ENCODE assay signal across 18 cellular contexts in genomic region chr17:62611767-62612166, GRCh38. TPM values are rescaled to one million over a fixed set of nuclear protein-coding genes. Genes with fewer than 3 reads are reported as not detected.
A peak's percentile ranks its signal among the peaks of the same experiment; 100 is the strongest.
DNase-seq lines count a peak whose midpoint lies in the region; ATAC-seq, FAIRE-seq and TF ChIP-seq lines count a peak whose summit lies in the region.
"Had no signal": no experiment of that assay in that cellular context is flagged by ENCODE, and none has a peak within 500 bp of the region (broad histone marks: within the 10 kb centered on the region; RNA-seq: fewer than 3 reads in every experiment).

No MANE protein-coding gene starts in this region.

- no peak overlapping the region for H2AFZ ChIP-seq in GM23248
- no peak overlapping the region for H2AFZ ChIP-seq in smooth muscle cell (ENCODE audit: low read depth)

- H3K4me3 Mint-ChIP-seq in activated CD4-positive, alpha-beta T cell treated with anti-CD3 and anti-CD28 coated beads for 36 hours = no peak overlapping the region

- FAIRE-seq in RCC 7860 (lab: Jason Lieb, UNC) = no peak
- FAIRE-seq: frontal cortex had no signal

- in situ Hi-C loops in GM23248 (cut with MboI) = no loop called here

- H3K9me3 ChIP-seq in GM23248 (ENCODE audit: low read depth) = no peaks in the 10 kb centered on the region
- H3K9me3 ChIP-seq in smooth muscle cell (replicated peaks; ENCODE audit: low read depth) = no peaks in the 10 kb centered on the region
- H3K9me3 ChIP-seq in testis = no peaks in the 10 kb centered on the region
- no peaks in the 10 kb centered on the region for H3K9me3 ChIP-seq in MG63
- H3K9me3 ChIP-seq: tibial nerve had no signal

- peak; percentile 39 for ATAC-seq in activated CD4-positive, alpha-beta T cell treated with anti-CD3 and anti-CD28 coated beads for 36 hours

- peaks cover 41% of the 10 kb centered on the region for H3K36me3 Mint-ChIP-seq in activated CD4-positive, alpha-beta T cell treated with anti-CD3 and anti-CD28 coated beads for 36 hours (ENCODE audit: low read depth)

- H3F3A ChIP-seq in GM23248 (ENCODE audit: insufficient read depth) = peaks cover 34% of the 10 kb centered on the region
- peaks cover 8% of the 10 kb centered on the region for H3F3A ChIP-seq in smooth muscle cell (ENCODE audit: low read depth)

- no peaks in the 10 kb centered on the region for H4K20me1 ChIP-seq in GM23248 (ENCODE audit: insufficient read depth)
- H4K20me1 ChIP-seq in smooth muscle cell (ENCODE audit: low read depth) = no peaks in the 10 kb centered on the region

- H3K36me3 ChIP-seq in GM23248 (ENCODE audit: low read depth) (peaks cover 56% of the 10 kb centered on the region), smooth muscle cell (ENCODE audit: low read depth) (peaks cover 5% of the 10 kb centered on the region), testis (ENCODE audit: low read depth, missing control alignments) (no peaks in the 10 kb centered on the region), MG63 (peaks cover 77% of the 10 kb centered on the region)

- POLR2A ChIA-PET in activated CD4-positive, alpha-beta T cell treated with anti-CD3 and anti-CD28 coated beads for 36 hours (lab: Charles Lee) = no interaction called here

- 0 out of 2 replicates have a peak overlapping the region, but pooled peaks have one; percentile 92 for H3K27ac ChIP-seq in GM23248
- peak overlapping the region; percentile 89 for H3K27ac ChIP-seq in smooth muscle cell (ENCODE audit: low read depth)
- H3K27ac ChIP-seq in testis = no peak overlapping the region
- H3K27ac ChIP-seq: VCaP had no signal

- H3K79me2 ChIP-seq in GM23248 (ENCODE audit: insufficient read depth) (peaks cover 16% of the 10 kb centered on the region; the same call in 1 of the 2 replicates), smooth muscle cell (ENCODE audit: low read depth) (no peaks in the 10 kb centered on the region)

- CTCF ChIA-PET in activated CD4-positive, alpha-beta T cell treated with anti-CD3 and anti-CD28 coated beads for 36 hours (lab: Charles Lee) = interaction anchor here (1.1 to 1.6 kb wide), 2 partner anchors 26 to 59 kb away, joined by 3 to 6 read pairs; no protein-coding TSS in a partner anchor

- H3K9me3 Mint-ChIP-seq in activated CD4-positive, alpha-beta T cell treated with anti-CD3 and anti-CD28 coated beads for 36 hours (ENCODE audit: low read depth) = no peaks in the 10 kb centered on the region
- H3K9me3 Mint-ChIP-seq: activated T-cell treated with anti-CD3 and anti-CD28 coated beads, Interleukin-2, amount 50 U/mL, for 4 hours had no signal

- H3K9ac ChIP-seq in GM23248 (no peak overlapping the region), smooth muscle cell (ENCODE audit: low read depth) (no peak overlapping the region)

- no peak overlapping the region for H3K27ac Mint-ChIP-seq in activated CD4-positive, alpha-beta T cell treated with anti-CD3 and anti-CD28 coated beads for 36 hours

- TF ChIP-seq CTCF in smooth muscle cell (IDR thresholded peaks at IDR 0.05; ENCODE audit: borderline replicate concordance, insufficient read depth, poor library complexity, severe bottlenecking) (no peak), testis (IDR thresholded peaks at IDR 0.05) (no peak)

- H3K4me3 ChIP-seq in GM23248 (no peak overlapping the region), smooth muscle cell (no peak overlapping the region), testis (no peak overlapping the region), MG63 (no peak overlapping the region)
- H3K4me3 ChIP-seq: tibial nerve had no signal

- no peak for TF ChIP-seq POLR2A in testis (IDR thresholded peaks at IDR 0.05)

- H3K4me2 ChIP-seq in GM23248 (ENCODE audit: unreplicated experiment) (no peak overlapping the region), smooth muscle cell (no peak overlapping the region)

- 89 to 90% methylated on average over 8 of the region's 8 CpGs for WGBS in GM23248 (ENCODE audit: low coverage in 1 of 2, low lambda C conversion rate in 2 of 2, missing lambda C conversion rate in 2 of 2), 2 experiments
- WGBS in smooth muscle cell (ENCODE audit: low lambda C conversion rate) = 95% methylated on average over 8 of the region's 8 CpGs
- WGBS in testis, 2 donors = 89 to 91% methylated on average over 8 of the region's 8 CpGs

- H3K27me3 Mint-ChIP-seq in activated CD4-positive, alpha-beta T cell treated with anti-CD3 and anti-CD28 coated beads for 36 hours = no peaks in the 10 kb centered on the region

- intact Hi-C loops in activated CD4-positive, alpha-beta T cell treated with anti-CD3 and anti-CD28 coated beads for 36 hours (cut with DNase I, micrococcal nuclease) = no loop called here
- intact Hi-C loops in testis (cut with DNase I; ENCODE audit: low total_unique reads) = no loop called here

- H3K27me3 ChIP-seq in GM23248 (replicated peaks; ENCODE audit: insufficient read depth) (no peaks in the 10 kb centered on the region), smooth muscle cell (ENCODE audit: low read depth) (no peaks in the 10 kb centered on the region), testis (no peaks in the 10 kb centered on the region), MG63 (no peaks in the 10 kb centered on the region)
- H3K27me3 ChIP-seq: tibial nerve had no signal

- no peaks in the 10 kb centered on the region for H3K9me2 ChIP-seq in GM23248 (ENCODE audit: insufficient read depth)

- DNase-seq in activated CD4-positive, alpha-beta T cell treated with anti-CD3 and anti-CD28 coated beads for 36 hours = no peak
- no peak for DNase-seq in activated CD4-positive, alpha-beta T cell treated with anti-CD3 and anti-CD28 coated beads, Interleukin-2, amount 50 U/mL, for 48 hours
- DNase-seq in GM23248 = no peak
- DNase-seq in NOMO-1 treated with dmso at 0.1 percent for 144 hours (lab: John Stamatoyannopoulos, UW; ENCODE audit: unreplicated experiment) = peak; percentile 67
- DNase-seq in smooth muscle cell (lab: John Stamatoyannopoulos, UW; ENCODE audit: unreplicated experiment) = no peak
- no peak for DNase-seq in testis
- no peak for DNase-seq in MG63
- DNase-seq in RCC 7860 (ENCODE audit: low spot score) = no peak
- DNase-seq: activated T-cell treated with anti-CD3 and anti-CD28 coated beads, Interleukin-2, amount 50 U/mL, for 4 hours; aorta; DMS153; left cardiac atrium; NCI-H1105; NCI-H526 treated with DMSO at 0.1 percent for 48 hours; SHP77 treated with DMSO at 0.1 percent for 48 hours had no signal

- H3K4me1 Mint-ChIP-seq in activated CD4-positive, alpha-beta T cell treated with anti-CD3 and anti-CD28 coated beads for 36 hours = peaks cover 18% of the 10 kb centered on the region

- H3K4me1 ChIP-seq in GM23248 (ENCODE audit: insufficient read depth) (peaks cover 26% of the 10 kb centered on the region), smooth muscle cell (ENCODE audit: low read depth) (peaks cover 8% of the 10 kb centered on the region), testis (no peaks in the 10 kb centered on the region)

RNA-seq across cellular contexts. Expression of gene MRC2, which starts 15.7 kb away (rescaled TPM):
- 10 to 100 TPM; 10.5 to 11.3 TPM for total RNA-seq in activated CD4-positive, alpha-beta T cell treated with anti-CD3 and anti-CD28 coated beads for 36 hours
- 675 and 756 TPM in 2 replicates for total RNA-seq in GM23248 (2014; rRNA removed; shearing (Covaris generic))
- polyA plus RNA-seq in GM23248 (2016; fragmentation: Nextera tagmentation; extraction: Ambion mirVana) (221 and 222 TPM in 2 replicates), smooth muscle cell (333 and 489 TPM in 2 replicates), testis (ENCODE audit: insufficient read depth, low read depth, low replicate concordance) (60.9 TPM)
- total RNA-seq in smooth muscle cell (177 and 215 TPM in 2 replicates), testis (10 to 100 TPM; 32.9 to 40.3 TPM)
- total RNA-seq in MG63 (2014; rRNA removed; shearing (Covaris generic); ENCODE audit: low replicate concordance) = 61.4 and 65.1 TPM in 2 replicates

Comparison
In these comparisons a context has a peak if more than half of its experiments do, and no peak if none do; other contexts are left out.
1. H3K27ac ChIP-seq: peak in GM23248 (single experiment) and smooth muscle cell (single experiment); none in testis (0 of 2).